ENCODE assay signal across 13 cellular contexts in the genomic region with DNA sequence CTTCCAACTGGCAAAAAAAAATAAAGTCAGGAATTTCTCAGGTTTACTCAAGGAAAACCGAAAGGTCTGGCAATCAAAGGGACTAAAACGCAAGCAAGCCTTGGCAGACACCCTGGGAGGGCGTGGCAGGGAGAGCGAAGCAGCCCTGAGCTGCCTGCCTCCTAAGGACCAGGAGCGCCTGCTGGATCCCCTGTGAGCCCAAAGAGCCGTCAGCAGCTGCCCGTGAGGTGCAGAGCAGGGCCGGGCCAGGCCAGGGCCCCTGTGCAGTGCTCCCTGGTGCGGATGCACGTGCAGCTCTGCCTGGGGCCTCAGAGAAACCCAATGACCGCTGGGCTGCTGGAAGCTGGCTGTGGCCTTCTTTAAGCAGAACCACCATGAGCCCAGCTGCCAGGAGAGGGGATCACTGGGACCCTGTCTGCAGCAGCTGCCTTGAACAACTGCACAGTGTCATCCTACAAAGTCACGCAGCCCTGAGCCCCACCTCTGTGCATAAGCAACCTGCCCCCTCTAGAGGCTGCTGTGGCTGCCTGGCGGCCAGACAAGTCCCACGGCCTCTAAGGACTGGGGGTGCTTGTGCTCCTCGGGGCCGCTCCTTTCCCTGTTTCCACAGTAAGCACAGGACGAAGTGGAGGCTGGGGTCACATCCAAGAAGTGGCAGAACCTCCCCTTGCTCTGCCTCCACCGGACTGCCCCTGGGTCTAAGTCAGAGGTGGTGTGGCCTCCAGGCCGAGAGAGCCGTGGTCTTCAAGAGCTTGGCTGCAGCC. TPM values are rescaled to one million over a fixed set of nuclear protein-coding genes. Genes with fewer than 3 reads are reported as not detected.
DNase-seq lines count a peak whose midpoint lies in the region; TF ChIP-seq lines count a peak whose summit lies in the region.
"Had no signal": no experiment of that assay in that cellular context is flagged by ENCODE, and none has a peak within 500 bp of the region (broad histone marks: within the 10 kb centered on the region; RNA-seq: fewer than 3 reads in every experiment).

No MANE protein-coding gene starts in this region.

- peaks cover 18% of the 10 kb centered on the region for H3K27me3 Mint-ChIP-seq in progenitor cell of endocrine pancreas
- H3K27me3 Mint-ChIP-seq in activated CD4-positive, alpha-beta memory T cell treated with anti-CD3 and anti-CD28 coated beads for 36 hours = no peaks in the 10 kb centered on the region

- no peak overlapping the region for H3K27ac Mint-ChIP-seq in progenitor cell of endocrine pancreas
- H3K27ac Mint-ChIP-seq in activated CD4-positive, alpha-beta memory T cell treated with anti-CD3 and anti-CD28 coated beads for 36 hours = no peak overlapping the region
- H3K27ac Mint-ChIP-seq: nephron progenitor cell had no signal

- peaks cover 11% of the 10 kb centered on the region for H3K36me3 Mint-ChIP-seq in progenitor cell of endocrine pancreas (ENCODE audit: insufficient read depth)
- H3K36me3 Mint-ChIP-seq in activated CD4-positive, alpha-beta memory T cell treated with anti-CD3 and anti-CD28 coated beads for 36 hours = peaks cover 25% of the 10 kb centered on the region

- DNase-seq in LHCN-M2 (ENCODE audit: low read depth) (peak; percentile 34), cardiac fibroblast (ENCODE audit: low read depth in 2 of 2) (no peak), progenitor cell of endocrine pancreas (ENCODE audit: low spot score, unreplicated experiment) (no peak), NCI-H2029 treated with DMSO at 0.1 percent for 48 hours (lab: John Stamatoyannopoulos, UW) (no peak), NCI-H1105 treated with DMSO at 0.1 percent for 48 hours (lab: John Stamatoyannopoulos, UW) (no peak)
- no peak for DNase-seq in activated CD4-positive, alpha-beta memory T cell treated with anti-CD3 and anti-CD28 coated beads for 36 hours
- DNase-seq: activated CD8-positive, alpha-beta memory T cell treated with anti-CD3 and anti-CD28 coated beads for 24 hours; amygdala; colonic mucosa; NCI-H2171; nephron progenitor cell; stimulated activated CD8-positive, alpha-beta memory T cell treated with anti-CD3 and anti-CD28 coated beads, Interleukin-4, amount 100 ng/mL, for 48 hours had no signal

- CTCF ChIA-PET in activated CD4-positive, alpha-beta memory T cell treated with anti-CD3 and anti-CD28 coated beads for 36 hours (lab: Charles Lee) = interaction anchor here (1.2 to 5.2 kb wide), 4 partner anchors 41 to 181 kb away, joined by 3 to 159 read pairs (median 5); no protein-coding TSS in a partner anchor

- H3K9me3 Mint-ChIP-seq in progenitor cell of endocrine pancreas (ENCODE audit: low read depth) = no peaks in the 10 kb centered on the region
- H3K9me3 Mint-ChIP-seq in activated CD4-positive, alpha-beta memory T cell treated with anti-CD3 and anti-CD28 coated beads for 36 hours = no peaks in the 10 kb centered on the region

- POLR2A ChIA-PET in activated CD4-positive, alpha-beta memory T cell treated with anti-CD3 and anti-CD28 coated beads for 36 hours (lab: Charles Lee) = no interaction called here

- intact Hi-C loops in activated CD4-positive, alpha-beta memory T cell treated with anti-CD3 and anti-CD28 coated beads for 36 hours (cut with micrococcal nuclease) = no loop called here

- TF ChIP-seq CTCF in cardiac fibroblast (IDR thresholded peaks at IDR 0.05; ENCODE audit: low read depth, low read length) (peak; percentile 5), progenitor cell of endocrine pancreas (IDR thresholded peaks at IDR 0.05; ENCODE audit: unreplicated experiment) (peak; percentile 24)

- H3K4me3 ChIP-seq in cardiac fibroblast (replicated peaks in 1 of 2; ENCODE audit: low read depth in 2 of 2, low read length in 2 of 2) = no peak overlapping the region
- H3K4me3 ChIP-seq: colonic mucosa, sigmoid colon had no signal

- no peak overlapping the region for H3K4me3 Mint-ChIP-seq in progenitor cell of endocrine pancreas (ENCODE audit: low read depth)
- no peak overlapping the region for H3K4me3 Mint-ChIP-seq in activated CD4-positive, alpha-beta memory T cell treated with anti-CD3 and anti-CD28 coated beads for 36 hours
- H3K4me3 Mint-ChIP-seq: nephron progenitor cell had no signal

- H3K4me1 Mint-ChIP-seq in progenitor cell of endocrine pancreas (ENCODE audit: low read depth) = peaks cover 1% of the 10 kb centered on the region
- H3K4me1 Mint-ChIP-seq in activated CD4-positive, alpha-beta memory T cell treated with anti-CD3 and anti-CD28 coated beads for 36 hours (ENCODE audit: low read depth) = peaks cover 4% of the 10 kb centered on the region

RNA-seq across cellular contexts. Expression of a gene that starts 29.2 kb away (rescaled TPM):
- total RNA-seq in LHCN-M2 (2014; rRNA removed) = 290 and 350 TPM in 2 replicates
- 274 TPM for polyA plus RNA-seq in LHCN-M2 (2012)
- total RNA-seq in progenitor cell of endocrine pancreas = 48.7 and 58.2 TPM in 2 replicates
- 10 to 100 TPM; 61.7 to 66.1 TPM for total RNA-seq in activated CD4-positive, alpha-beta memory T cell treated with anti-CD3 and anti-CD28 coated beads for 36 hours

RNA-seq across cellular contexts. Expression of a gene that starts 29.2 kb away (rescaled TPM):
- 39.5 TPM in 2 replicates for total RNA-seq in LHCN-M2 (2014; rRNA removed)
- 56.9 TPM for polyA plus RNA-seq in LHCN-M2 (2012)
- total RNA-seq in progenitor cell of endocrine pancreas = 14.0 and 14.3 TPM in 2 replicates
- 10 to 100 TPM; 23.3 to 23.4 TPM for total RNA-seq in activated CD4-positive, alpha-beta memory T cell treated with anti-CD3 and anti-CD28 coated beads for 36 hours

RNA-seq across cellular contexts. Expression of a gene that starts 57.7 kb away (rescaled TPM):
- total RNA-seq in LHCN-M2 (2014; rRNA removed) = 11.3 and 14.0 TPM in 2 replicates
- 9.0 TPM for polyA plus RNA-seq in LHCN-M2 (2012)
- 9.0 and 9.9 TPM in 2 replicates for total RNA-seq in progenitor cell of endocrine pancreas
- total RNA-seq in activated CD4-positive, alpha-beta memory T cell treated with anti-CD3 and anti-CD28 coated beads for 36 hours = 10 to 100 TPM; 11.3 to 12.3 TPM

RNA-seq across cellular contexts. Expression of a gene that starts 57.7 kb away (rescaled TPM):
- 13.3 and 14.9 TPM in 2 replicates for total RNA-seq in LHCN-M2 (2014; rRNA removed)
- 19.1 TPM for polyA plus RNA-seq in LHCN-M2 (2012)
- 27.2 and 27.4 TPM in 2 replicates for total RNA-seq in progenitor cell of endocrine pancreas
- 10 to 100 TPM; 11.5 to 13.5 TPM for total RNA-seq in activated CD4-positive, alpha-beta memory T cell treated with anti-CD3 and anti-CD28 coated beads for 36 hours
